Comparison of ENCODE assay signal across 7 cellular contexts in genomic region chr14:101762530-101763101, GRCh38. TPM values are rescaled to one million over a fixed set of nuclear protein-coding genes. Genes with fewer than 3 reads are reported as not detected.
DNase-seq lines count a peak whose midpoint lies in the region; ATAC-seq and TF ChIP-seq lines count a peak whose summit lies in the region.

No MANE protein-coding gene starts in this region.

- peaks cover 12% of the 10 kb centered on the region for H3K4me1 Mint-ChIP-seq in HFFc6 (ENCODE audit: low read depth)
- H3K4me1 Mint-ChIP-seq in activated T-helper 2 cell treated with anti-CD3 and anti-CD28 coated beads, Interferon-gamma antibody, Interleukin-2, Interleukin-4, amounts not matched to agents 10 μg/mL and 5 μg/mL and 100 μg/mL, durations not matched to agents 14 hours and 24 hours and 36 hours (ENCODE audit: low read depth) = peaks cover 33% of the 10 kb centered on the region
- H3K4me1 Mint-ChIP-seq in stimulated activated naive B cell treated with anti-CD40 and anti-IgM and Interleukin-4, amounts not matched to agents 10 μg/mL and 1 μg/mL and 100 μg/mL, for 72 hours = peaks cover 21 to 53% of the 10 kb centered on the region in 2 donors

- H3K27ac Mint-ChIP-seq in HFFc6 = no peak overlapping the region; the same call in 1 of the 2 replicates
- H3K27ac Mint-ChIP-seq in activated T-helper 2 cell treated with anti-CD3 and anti-CD28 coated beads, Interferon-gamma antibody, Interleukin-2, Interleukin-4, amounts not matched to agents 10 μg/mL and 5 μg/mL and 100 μg/mL, durations not matched to agents 14 hours and 24 hours and 36 hours = peak overlapping the region; percentile 39
- H3K27ac Mint-ChIP-seq in stimulated activated naive B cell treated with anti-CD40 and anti-IgM and Interleukin-4, amounts not matched to agents 10 μg/mL and 1 μg/mL and 100 μg/mL, for 72 hours = peak overlapping the region; percentile 89

- peaks cover 8% of the 10 kb centered on the region for H3K27me3 Mint-ChIP-seq in HFFc6 (ENCODE audit: insufficient read depth)
- H3K27me3 Mint-ChIP-seq in activated T-helper 2 cell treated with anti-CD3 and anti-CD28 coated beads, Interferon-gamma antibody, Interleukin-2, Interleukin-4, amounts not matched to agents 10 μg/mL and 5 μg/mL and 100 μg/mL, durations not matched to agents 14 hours and 24 hours and 36 hours (ENCODE audit: low read depth) = peaks cover 5% of the 10 kb centered on the region
- H3K27me3 Mint-ChIP-seq in stimulated activated naive B cell treated with anti-CD40 and anti-IgM and Interleukin-4, amounts not matched to agents 10 μg/mL and 1 μg/mL and 100 μg/mL, for 72 hours = no peaks in the 10 kb centered on the region

- DNase-seq in HFFc6 (no peak), left colon (no peak), NCI-H2081 (lab: John Stamatoyannopoulos, UW) (no peak), DMS114 treated with DMSO at 0.1 percent for 48 hours (lab: John Stamatoyannopoulos, UW; ENCODE audit: unreplicated experiment) (no peak)
- DNase-seq in activated T-helper 2 cell treated with anti-CD3 and anti-CD28 coated beads, Interferon-gamma antibody, Interleukin-2, Interleukin-4, amounts not matched to agents 10 μg/mL and 5 μg/mL and 100 μg/mL, durations not matched to agents 14 hours and 24 hours and 36 hours (ENCODE audit: low spot score) = no peak
- no peak for DNase-seq in stimulated activated naive B cell treated with anti-CD40 and anti-IgM and Interleukin-4, amounts not matched to agents 10 μg/mL and 1 μg/mL and 100 μg/mL, for 72 hours

- H3K36me3 Mint-ChIP-seq in HFFc6 (ENCODE audit: low read depth) = peaks cover 3% of the 10 kb centered on the region; the same call in 1 of the 2 replicates
- peaks cover 27% of the 10 kb centered on the region for H3K36me3 Mint-ChIP-seq in activated T-helper 2 cell treated with anti-CD3 and anti-CD28 coated beads, Interferon-gamma antibody, Interleukin-2, Interleukin-4, amounts not matched to agents 10 μg/mL and 5 μg/mL and 100 μg/mL, durations not matched to agents 14 hours and 24 hours and 36 hours (ENCODE audit: low read depth)
- peaks cover 7 to 27% of the 10 kb centered on the region in 2 donors for H3K36me3 Mint-ChIP-seq in stimulated activated naive B cell treated with anti-CD40 and anti-IgM and Interleukin-4, amounts not matched to agents 10 μg/mL and 1 μg/mL and 100 μg/mL, for 72 hours

- no peak for TF ChIP-seq CTCF in HFFc6 (IDR thresholded peaks at IDR 0.05)

- H3K4me3 Mint-ChIP-seq in HFFc6 = peak overlapping the region; percentile 90
- peak overlapping the region; percentile 84 for H3K4me3 Mint-ChIP-seq in activated T-helper 2 cell treated with anti-CD3 and anti-CD28 coated beads, Interferon-gamma antibody, Interleukin-2, Interleukin-4, amounts not matched to agents 10 μg/mL and 5 μg/mL and 100 μg/mL, durations not matched to agents 14 hours and 24 hours and 36 hours (ENCODE audit: low read depth)
- H3K4me3 Mint-ChIP-seq in stimulated activated naive B cell treated with anti-CD40 and anti-IgM and Interleukin-4, amounts not matched to agents 10 μg/mL and 1 μg/mL and 100 μg/mL, for 72 hours = peak overlapping the region; percentile 88 to 90

- peak overlapping the region; percentile 69 for H3K4me3 ChIP-seq in iPS-18c (ENCODE audit: insufficient read depth, low read depth, low read length)

- H3K9me3 ChIP-seq in iPS-18c (ENCODE audit: control insufficient read depth, insufficient read depth, low read length) = no peaks in the 10 kb centered on the region

- intact Hi-C loops in activated T-helper 2 cell treated with anti-CD3 and anti-CD28 coated beads, Interferon-gamma antibody, Interleukin-2, Interleukin-4, amounts not matched to agents 10 μg/mL and 5 μg/mL and 100 μg/mL, durations not matched to agents 14 hours and 24 hours and 36 hours (cut with micrococcal nuclease) = loop anchor here (1.0 kb wide), 1 partner anchor 55 kb away; no protein-coding TSS in a partner anchor
- intact Hi-C loops in left colon (cut with DNase I, micrococcal nuclease) = loop anchor here in 1 of 2 donors (10.0 kb wide), 1 partner anchor 112 kb away; no protein-coding TSS in a partner anchor

- ATAC-seq in stimulated activated naive B cell treated with anti-CD40 and anti-IgM and Interleukin-4, amounts not matched to agents 10 μg/mL and 1 μg/mL and 100 μg/mL, for 72 hours (replicated peaks) = no peak
- ATAC-seq in left colon = no peak

- no peaks in the 10 kb centered on the region for H3K9me3 Mint-ChIP-seq in HFFc6
- H3K9me3 Mint-ChIP-seq in activated T-helper 2 cell treated with anti-CD3 and anti-CD28 coated beads, Interferon-gamma antibody, Interleukin-2, Interleukin-4, amounts not matched to agents 10 μg/mL and 5 μg/mL and 100 μg/mL, durations not matched to agents 14 hours and 24 hours and 36 hours = no peaks in the 10 kb centered on the region
- no peaks in the 10 kb centered on the region for H3K9me3 Mint-ChIP-seq in stimulated activated naive B cell treated with anti-CD40 and anti-IgM and Interleukin-4, amounts not matched to agents 10 μg/mL and 1 μg/mL and 100 μg/mL, for 72 hours

RNA-seq across cellular contexts. Expression of gene PPP2R5C, which starts 1.1 kb away (rescaled TPM):
- 100 to 1,000 TPM; 108 to 128 (median 122) TPM for total RNA-seq in HFFc6 (2021; fragmentation: NEBNext Ultra II Directional; extraction: Animal tissue kit (Norgen Biotek cat#: 25700))
- total RNA-seq in activated T-helper 2 cell treated with anti-CD3 and anti-CD28 coated beads, Interferon-gamma antibody, Interleukin-2, Interleukin-4, amounts not matched to agents 10 μg/mL and 5 μg/mL and 100 μg/mL, durations not matched to agents 14 hours and 24 hours and 36 hours = 170 and 174 TPM in 2 replicates
- total RNA-seq in left colon = 100 to 1,000 TPM; 139 to 144 TPM
